Comparison of ENCODE assay signal across 11 cellular contexts in the genomic region with DNA sequence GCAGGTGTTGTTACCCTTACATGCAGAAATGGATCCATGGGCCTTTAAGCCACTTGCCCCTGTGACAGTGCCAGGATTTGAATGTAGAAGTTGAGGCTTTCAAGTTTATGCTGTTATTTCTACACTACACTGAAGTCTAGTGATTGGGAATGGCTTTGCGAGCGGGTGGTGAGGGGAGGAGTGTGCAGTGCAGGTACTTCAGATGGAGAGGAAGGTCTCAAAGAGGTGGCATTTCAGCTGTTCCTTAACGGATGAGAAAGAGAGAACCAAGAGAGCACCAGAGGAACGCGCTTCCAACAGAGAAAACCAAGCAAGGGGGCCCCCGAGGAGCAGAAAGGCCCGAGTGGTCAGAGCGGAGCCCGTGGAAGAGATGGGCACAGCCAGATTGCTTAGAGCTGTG. TPM values are rescaled to one million over a fixed set of nuclear protein-coding genes. Genes with fewer than 3 reads are reported as not detected.
A peak's percentile ranks its signal among the peaks of the same experiment; 100 is the strongest.
DNase-seq lines count a peak whose midpoint lies in the region; ATAC-seq and TF ChIP-seq lines count a peak whose summit lies in the region.
"Had no signal": no experiment of that assay in that cellular context is flagged by ENCODE, and none has a peak within 500 bp of the region (broad histone marks: within the 10 kb centered on the region; RNA-seq: fewer than 3 reads in every experiment).

No MANE protein-coding gene starts in this region.

- no peak for TF ChIP-seq POLR2A in gastroesophageal sphincter (IDR thresholded peaks at IDR 0.05)

- H3K4me1 ChIP-seq in ACC112 (ENCODE audit: control insufficient read depth, insufficient read depth, low read length, unreplicated experiment) (peaks cover 67% of the 10 kb centered on the region), gastroesophageal sphincter (peaks cover 42 to 98% (median 90%) of the 10 kb centered on the region in 3 donors), neural progenitor cell (peaks cover 50% of the 10 kb centered on the region)

- H3K9me3 ChIP-seq in gastroesophageal sphincter = no peaks in the 10 kb centered on the region
- no peaks in the 10 kb centered on the region for H3K9me3 ChIP-seq in neural progenitor cell (ENCODE audit: low read depth)

- H3K36me3 ChIP-seq in ACC112 (ENCODE audit: insufficient read depth, low read length) (peaks cover 9% of the 10 kb centered on the region; the same call in 1 of the 2 replicates), gastroesophageal sphincter (peaks cover 0 to 7% of the 10 kb centered on the region in 2 donors), neural progenitor cell (no peaks in the 10 kb centered on the region)

- H3K9me3 Mint-ChIP-seq in progenitor cell of endocrine pancreas (ENCODE audit: low read depth) (no peaks in the 10 kb centered on the region), neural progenitor cell (no peaks in the 10 kb centered on the region)

- H3K4me2 ChIP-seq in neural progenitor cell = no peak overlapping the region

- no peak overlapping the region for H3K4me3 Mint-ChIP-seq in progenitor cell of endocrine pancreas (ENCODE audit: low read depth)
- H3K4me3 Mint-ChIP-seq in neural progenitor cell = no peak overlapping the region

- peaks cover 87% of the 10 kb centered on the region for H3K79me2 ChIP-seq in ACC112 (ENCODE audit: control insufficient read depth, insufficient read depth, low read length, unreplicated experiment)
- peaks cover 99% of the 10 kb centered on the region for H3K79me2 ChIP-seq in neural progenitor cell (ENCODE audit: low read depth)

- H3K27ac ChIP-seq in ACC112 (ENCODE audit: low read depth, low read length) (peak overlapping the region; percentile 47; the same call in 1 of the 2 replicates), VCaP (peak overlapping the region; percentile 88), gastroesophageal sphincter (peak overlapping the region; percentile 95 to 97 (median 96)), neural progenitor cell (no peak overlapping the region)

- H3K27ac Mint-ChIP-seq in progenitor cell of endocrine pancreas (peak overlapping the region; percentile 94), neural progenitor cell (no peak overlapping the region)

- H4K20me1 ChIP-seq in neural progenitor cell (ENCODE audit: low read depth) = peaks cover 98% of the 10 kb centered on the region

- H3K4me1 Mint-ChIP-seq in progenitor cell of endocrine pancreas (ENCODE audit: low read depth) = peaks cover 82% of the 10 kb centered on the region
- peaks cover 71% of the 10 kb centered on the region for H3K4me1 Mint-ChIP-seq in neural progenitor cell

- TF ChIP-seq EP300 in gastroesophageal sphincter (IDR thresholded peaks at IDR 0.05) = no peak

- no peaks in the 10 kb centered on the region for H3K27me3 ChIP-seq in ACC112 (ENCODE audit: insufficient read depth, low read length)
- H3K27me3 ChIP-seq in gastroesophageal sphincter = no peaks in the 10 kb centered on the region
- H3K27me3 ChIP-seq in neural progenitor cell = no peaks in the 10 kb centered on the region

- H2AFZ ChIP-seq in ACC112 (ENCODE audit: low read length, unreplicated experiment) = no peak overlapping the region
- no peak overlapping the region for H2AFZ ChIP-seq in neural progenitor cell (replicated peaks)

- peaks cover 17% of the 10 kb centered on the region for H3F3A ChIP-seq in neural progenitor cell (ENCODE audit: low read depth)

- no peaks in the 10 kb centered on the region for H3K27me3 Mint-ChIP-seq in progenitor cell of endocrine pancreas
- H3K27me3 Mint-ChIP-seq in neural progenitor cell (ENCODE audit: insufficient read depth, low read depth) = peaks cover 5% of the 10 kb centered on the region

- H3K4me3 ChIP-seq in ACC112 (ENCODE audit: low read depth, low read length) (no peak overlapping the region), gastroesophageal sphincter (no peak overlapping the region), neural progenitor cell (no peak overlapping the region)

- DNase-seq in progenitor cell of endocrine pancreas (ENCODE audit: low spot score, unreplicated experiment) (no peak), NCI-H510A treated with DMSO at 0.1 percent for 48 hours (lab: John Stamatoyannopoulos, UW) (no peak), iPS-NIHi7 (ENCODE audit: extremely low spot score) (no peak), neural progenitor cell (ENCODE audit: low spot score) (no peak)
- DNase-seq: activated effector memory CD4-positive, alpha-beta T cell treated with anti-CD3 and anti-CD28 coated beads, Interleukin-2, amount 50 U/mL, for 16 hours; effector CD8-positive, alpha-beta T cell; occipital lobe had no signal

- ATAC-seq in gastroesophageal sphincter (no peak), HG03439 (IDR thresholded peaks at IDR 0.05; ENCODE audit: unreplicated experiment) (no peak)

- TF ChIP-seq CTCF in VCaP (conservative IDR thresholded peaks at IDR 0.05) = no peak
- no peak for TF ChIP-seq CTCF in gastroesophageal sphincter (IDR thresholded peaks at IDR 0.05)
- no peak for TF ChIP-seq CTCF in progenitor cell of endocrine pancreas (IDR thresholded peaks at IDR 0.05; ENCODE audit: unreplicated experiment)
- no peak for TF ChIP-seq CTCF in neural progenitor cell (IDR thresholded peaks at IDR 0.05)

- peaks cover 12% of the 10 kb centered on the region for H3K36me3 Mint-ChIP-seq in progenitor cell of endocrine pancreas (ENCODE audit: insufficient read depth)
- peaks cover 16% of the 10 kb centered on the region for H3K36me3 Mint-ChIP-seq in neural progenitor cell

- H3K9ac ChIP-seq in neural progenitor cell = no peak overlapping the region

- WGBS in gastroesophageal sphincter (ENCODE audit: low coverage in 1 of 2), 2 donors = 70 to 76% methylated on average over 4 to 6 of the region's 9 CpGs

RNA-seq across cellular contexts. Expression of gene ACTN4, which starts 13.3 kb away (rescaled TPM):
- total RNA-seq in gastroesophageal sphincter = 100 to 1,000 TPM; 337 to 938 (median 507) TPM
- total RNA-seq in progenitor cell of endocrine pancreas = 639 and 657 TPM in 2 replicates
- total RNA-seq in neural progenitor cell (ENCODE audit: low replicate concordance) = 127 and 233 TPM in 2 replicates

RNA-seq across cellular contexts. Expression of gene EIF3K, which starts 41.7 kb away (rescaled TPM):
- 100 to 1,000 TPM; 392 to 489 (median 414) TPM for total RNA-seq in gastroesophageal sphincter
- total RNA-seq in progenitor cell of endocrine pancreas = 193 and 203 TPM in 2 replicates
- 261 and 432 TPM in 2 replicates for total RNA-seq in neural progenitor cell (ENCODE audit: low replicate concordance)

RNA-seq across cellular contexts. Expression of gene MAP4K1, which starts 43.0 kb away (rescaled TPM):
- total RNA-seq in gastroesophageal sphincter (10 to 100 TPM in 1 of 4 donors, 1 to 10 TPM in 2, under 1 TPM in 1; 0.62 to 16.1 (median 3.1) TPM), progenitor cell of endocrine pancreas (6.7 and 10.9 TPM in 2 replicates), neural progenitor cell (ENCODE audit: low replicate concordance) (1.9 and 3.6 TPM in 2 replicates)
